In the genomic region with DNA sequence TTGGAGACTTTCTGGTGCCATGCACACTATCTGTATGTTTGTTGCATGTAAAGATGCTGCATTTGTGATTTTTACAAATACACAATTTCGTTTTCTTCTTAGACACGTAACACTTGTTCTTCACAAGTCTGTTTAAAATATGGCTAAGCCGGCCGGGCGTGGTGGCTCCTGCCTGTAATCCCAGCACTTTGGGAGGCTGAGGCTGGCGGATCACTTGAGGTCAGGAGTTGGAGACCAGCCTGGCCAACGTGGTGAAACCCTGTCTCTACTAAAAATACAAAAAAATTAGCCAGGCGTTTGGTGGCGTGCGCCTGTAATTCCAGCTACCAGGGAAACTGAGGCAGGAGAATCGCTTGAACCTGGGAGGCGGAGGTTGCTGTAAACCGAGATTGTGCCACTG, we compare ENCODE assay signal across 8 cellular contexts. TPM values are rescaled to one million over a fixed set of nuclear protein-coding genes. Genes with fewer than 3 reads are reported as not detected.
DNase-seq lines count a peak whose midpoint lies in the region; ATAC-seq, FAIRE-seq and TF ChIP-seq lines count a peak whose summit lies in the region.
"Not testable (repeated sequence)": the region's sequence is repeated elsewhere in the genome, so short reads cannot be mapped to it uniquely, and the experiment has no call there.

No MANE protein-coding gene starts in this region.

- not testable (repeated sequence) for TF ChIP-seq EP300 in A549 (IDR thresholded peaks at IDR 0.05)

- H3K4me1 ChIP-seq in A549; H9 (ENCODE audit: insufficient read depth, low read length); Panc1 (ENCODE audit: control insufficient read depth, insufficient read depth, low read length); left ventricle myocardium inferior; muscle layer of duodenum (ENCODE audit: control insufficient read depth in 1 of 2, insufficient read depth in 2 of 2, low read length in 2 of 2); skeletal muscle satellite cell (ENCODE audit: control insufficient read depth, insufficient read depth, low read length): not testable (repeated sequence)

- POLR2A ChIA-PET in A549 (lab: Yijun Ruan, JAX) (interaction anchor here (0.6 to 1.9 kb wide), 6 partner anchors 8 to 1382 kb away, joined by 5 to 21 read pairs (median 14); partner anchors contain the start of genes C17orf58 and KPNA2), Panc1 (lab: Charles Lee) (interaction anchor here (0.6 kb wide), 1 partner anchor 19 kb away, joined by 3 read pairs; no protein-coding TSS in a partner anchor)

- H3K27ac ChIP-seq in A549 (peak overlapping the region; percentile 84 to 87), H9 (ENCODE audit: insufficient read length, low read depth, low read length) (peak overlapping the region; percentile 73), Panc1 (ENCODE audit: low read length) (peak overlapping the region; percentile 79), left ventricle myocardium inferior (replicated peaks) (peak overlapping the region; percentile 94), muscle layer of duodenum (ENCODE audit: low read length) (peak overlapping the region; percentile 77)

- not testable (repeated sequence) for H3K79me1 ChIP-seq in H9 (ENCODE audit: insufficient read depth, low read depth, low read length, poor library complexity, severe bottlenecking)

- not testable (repeated sequence) for H3K36me3 ChIP-seq in Panc1 (ENCODE audit: control insufficient read depth, insufficient read depth, low read length); left ventricle myocardium inferior; muscle layer of duodenum (ENCODE audit: control insufficient read depth in 1 of 2, insufficient read depth in 2 of 2, low read length in 2 of 2); skeletal muscle satellite cell (ENCODE audit: insufficient read depth, low read length)

- not testable (repeated sequence) for H3K18ac ChIP-seq in H9 (ENCODE audit: insufficient read length, low read depth, low read length)

- H3K4me2 ChIP-seq in A549 (peak overlapping the region; percentile 75), H9 (ENCODE audit: insufficient read depth, insufficient read length, low read length) (peak overlapping the region; percentile 88), skeletal muscle satellite cell (ENCODE audit: low read length) (peak overlapping the region; percentile 88)

- not testable (repeated sequence) for FAIRE-seq in A549 (lab: Jason Lieb, UNC)

- not testable (repeated sequence) for H2AK5ac ChIP-seq in H9 (ENCODE audit: insufficient read length, low read length)

- in situ Hi-C loops in Panc1 (cut with HindIII; ENCODE audit: low pct_unique_long_range_greater_than_20kb, low sequenced_read_pairs): not testable (repeated sequence)

- not testable (repeated sequence) for H3T11ph ChIP-seq in H9 (ENCODE audit: low read length)

- H4K5ac ChIP-seq in H9 (ENCODE audit: insufficient read length, low read depth, low read length): not testable (repeated sequence)

- not testable (repeated sequence) for H2BK20ac ChIP-seq in H9 (ENCODE audit: low read depth, low read length, poor library complexity, severe bottlenecking)

- H4K91ac ChIP-seq in H9 (ENCODE audit: insufficient read length, low read depth, low read length): not testable (repeated sequence)

- H3K56ac ChIP-seq in H9 (ENCODE audit: insufficient read length, low read depth, low read length): not testable (repeated sequence)

- H3K27me3 ChIP-seq in H9 (ENCODE audit: insufficient read depth, low read length); Panc1 (ENCODE audit: control insufficient read depth, insufficient read depth, low read length); left ventricle myocardium inferior (ENCODE audit: low read depth); muscle layer of duodenum (ENCODE audit: low read depth, low read length); skeletal muscle satellite cell (ENCODE audit: control insufficient read depth, insufficient read depth, low read length): not testable (repeated sequence)

- CTCF ChIA-PET in A549 (lab: Yijun Ruan, JAX): interaction anchor here (1.3 to 1.9 kb wide), 7 partner anchors 9 to 59 kb away, joined by 3 to 12 read pairs (median 8); no protein-coding TSS in a partner anchor
- CTCF ChIA-PET in Panc1 (lab: Charles Lee): not testable (repeated sequence)

- H4K8ac ChIP-seq in H9 (replicated peaks; ENCODE audit: insufficient read length, low read depth, low read length): not testable (repeated sequence)

- H3K4ac ChIP-seq in H9 (ENCODE audit: low read depth, low read length): not testable (repeated sequence)

- TF ChIP-seq POLR2A in A549 (IDR thresholded peaks at IDR 0.05; ENCODE audit: low read length): not testable (repeated sequence)

- not testable (repeated sequence) for H3K14ac ChIP-seq in H9 (ENCODE audit: insufficient read depth, low read length)

- 81% methylated on average over 13 of the region's 13 CpGs for WGBS in A549 (ENCODE audit: missing lambda C conversion rate)
- WGBS in H9 (ENCODE audit: extremely low coverage, insufficient read length, low lambda C conversion rate): no CpG with 5 or more reads among the region's 13 CpGs

- H2BK12ac ChIP-seq in H9 (ENCODE audit: insufficient read length, low read depth, low read length): not testable (repeated sequence)

- H3K36me3 Mint-ChIP-seq in H9 (ENCODE audit: insufficient read depth in 1 of 3, low read depth in 3 of 3); activated T-cell treated with anti-CD3 and anti-CD28 coated beads, Interleukin-2, amount 50 U/mL, for 72 hours (ENCODE audit: insufficient read depth in 2 of 2): not testable (repeated sequence)
- peaks cover 24% of the 10 kb centered on the region for H3K36me3 Mint-ChIP-seq in central memory CD8-positive, alpha-beta T cell (ENCODE audit: insufficient read depth)

- H3K4me1 Mint-ChIP-seq in H9: peaks cover 11 to 16% of the 10 kb centered on the region in 2 experiments
- peaks cover 17% of the 10 kb centered on the region for H3K4me1 Mint-ChIP-seq in activated T-cell treated with anti-CD3 and anti-CD28 coated beads, Interleukin-2, amount 50 U/mL, for 72 hours (ENCODE audit: low read depth)
- H3K4me1 Mint-ChIP-seq in central memory CD8-positive, alpha-beta T cell: peaks cover 14% of the 10 kb centered on the region

- not testable (repeated sequence) for BruUV-seq in Panc1 (replicated peaks; lab: Mats Ljungman, UMichigan)

- DNase-seq in A549 (ENCODE audit: low read depth in 1 of 2, low spot score in 1 of 2); H9; Panc1 (ENCODE audit: low read depth, low spot score); activated T-cell treated with anti-CD3 and anti-CD28 coated beads, Interleukin-2, amount 50 U/mL, for 72 hours; central memory CD8-positive, alpha-beta T cell (ENCODE audit: low spot score in 2 of 2); left ventricle myocardium inferior: not testable (repeated sequence)

- H2AFZ ChIP-seq in H9 (ENCODE audit: low read length): not testable (repeated sequence)

- H3K4me3 ChIP-seq in A549: peak overlapping the region; percentile 48
- peak overlapping the region; percentile 55 to 78 for H3K4me3 ChIP-seq in Panc1 (ENCODE audit: low read depth in 2 of 2, low read length in 2 of 2)
- H3K4me3 ChIP-seq in left ventricle myocardium inferior: peak overlapping the region; percentile 73
- H3K4me3 ChIP-seq in muscle layer of duodenum (ENCODE audit: low read depth in 1 of 2, low read length in 2 of 2): peak overlapping the region; percentile 71 to 75
- peak overlapping the region; percentile 73 for H3K4me3 ChIP-seq in skeletal muscle satellite cell (ENCODE audit: low read length)

- not testable (repeated sequence) for H3K23ac ChIP-seq in H9 (ENCODE audit: insufficient read length, low read depth, low read length)

- H2BK5ac ChIP-seq in H9 (ENCODE audit: insufficient read length, low read length): not testable (repeated sequence)

- H3K4me3 Mint-ChIP-seq in H9: peak overlapping the region; percentile 78 to 84
- H3K4me3 Mint-ChIP-seq in activated T-cell treated with anti-CD3 and anti-CD28 coated beads, Interleukin-2, amount 50 U/mL, for 72 hours: peak overlapping the region; percentile 88 to 95
- peak overlapping the region; percentile 86 for H3K4me3 Mint-ChIP-seq in central memory CD8-positive, alpha-beta T cell

- peak overlapping the region; percentile 78 to 98 (median 90); a peak in 5 of 7 replicates for H3K27ac Mint-ChIP-seq in H9
- H3K27ac Mint-ChIP-seq in activated T-cell treated with anti-CD3 and anti-CD28 coated beads, Interleukin-2, amount 50 U/mL, for 72 hours: peak overlapping the region; percentile 99
- peak overlapping the region; percentile 99 for H3K27ac Mint-ChIP-seq in central memory CD8-positive, alpha-beta T cell (ENCODE audit: low read depth)

- TF ChIP-seq RAD21 in A549 (conservative IDR thresholded peaks at IDR 0.05 in 1 of 2, IDR thresholded peaks at IDR 0.05 in 1 of 2): not testable (repeated sequence)

- not testable (repeated sequence) for H2BK120ac ChIP-seq in H9 (ENCODE audit: low read depth, low read length, poor library complexity, severe bottlenecking)

- H3K9me3 ChIP-seq in A549; H9 (ENCODE audit: control insufficient read depth, low read depth, low read length); Panc1 (ENCODE audit: control insufficient read depth, insufficient read depth, low read depth, low read length); left ventricle myocardium inferior (replicated peaks); muscle layer of duodenum (ENCODE audit: control insufficient read depth in 1 of 2, low read length in 2 of 2); skeletal muscle satellite cell (replicated peaks; ENCODE audit: low read length): not testable (repeated sequence)

- H3K9me3 Mint-ChIP-seq in H9; activated T-cell treated with anti-CD3 and anti-CD28 coated beads, Interleukin-2, amount 50 U/mL, for 72 hours; central memory CD8-positive, alpha-beta T cell: not testable (repeated sequence)

- intact Hi-C loops in Panc1 (cut with micrococcal nuclease; ENCODE audit: unreplicated experiment); left ventricle myocardium inferior (cut with micrococcal nuclease): not testable (repeated sequence)

- peak overlapping the region; percentile 86 for H3K9ac ChIP-seq in H9 (ENCODE audit: extremely low read depth, insufficient read length, low read length)
- H3K9ac ChIP-seq in skeletal muscle satellite cell (ENCODE audit: low read depth, low read length): peak overlapping the region; percentile 80

- not testable (repeated sequence) for H4K20me1 ChIP-seq in H9 (ENCODE audit: control insufficient read depth, insufficient read depth, insufficient read length)

- not testable (repeated sequence) for TF ChIP-seq CTCF in A549 (IDR thresholded peaks at IDR 0.05); H9 (conservative IDR thresholded peaks at IDR 0.05); Panc1 (IDR thresholded peaks at IDR 0.05); left ventricle myocardium inferior (IDR thresholded peaks at IDR 0.05; ENCODE audit: borderline replicate concordance)

- not testable (repeated sequence) for ATAC-seq in A549; Panc1; activated T-cell treated with anti-CD3 and anti-CD28 coated beads, Interleukin-2, amount 50 U/mL, for 72 hours (replicated peaks in 1 of 2); central memory CD8-positive, alpha-beta T cell (replicated peaks; ENCODE audit: extremely low read depth, poor library complexity, severe bottlenecking)

- not testable (repeated sequence) for H3K23me2 ChIP-seq in H9 (ENCODE audit: insufficient read length, low read depth, low read length, poor library complexity, severe bottlenecking)

- not testable (repeated sequence) for H3K79me2 ChIP-seq in H9 (ENCODE audit: insufficient read depth, low read length)

- H3K27me3 Mint-ChIP-seq in H9 (ENCODE audit: low read depth); activated T-cell treated with anti-CD3 and anti-CD28 coated beads, Interleukin-2, amount 50 U/mL, for 72 hours (ENCODE audit: low read depth): not testable (repeated sequence)
- H3K27me3 Mint-ChIP-seq in central memory CD8-positive, alpha-beta T cell: peaks cover 10% of the 10 kb centered on the region

- H2BK15ac ChIP-seq in H9 (ENCODE audit: low read depth, low read length): not testable (repeated sequence)

RNA-seq across cellular contexts. Expression of gene KPNA2, which starts 14.7 kb away (rescaled TPM):
- polyA plus RNA-seq in A549 (2011; rRNA removed) (382 and 429 TPM in 2 replicates), A549 (2017; fragmentation: RNase III; extraction: RNeasy Plus Mini Kit Qiagen cat#74134 plus additional on column Dnase treatment) (614 to 826 TPM (median 700 TPM) in 3 replicates)
- 307 and 329 TPM in 2 replicates for polyA plus RNA-seq in A549 (2012; cell fraction: cytosol; rRNA removed)
- polyA plus RNA-seq in A549 (2012; cell fraction: nucleus; rRNA removed): 276 and 345 TPM in 2 replicates
- polyA minus RNA-seq in A549 (2011; rRNA and poly(A)+ RNA removed): 495 and 508 TPM in 2 replicates
- total RNA-seq in H9 (2021) (432 and 437 TPM in 2 replicates), Panc1 (2021; ENCODE audit: unreplicated experiment) (177 TPM), left ventricle myocardium inferior (19.2 TPM)
- polyA plus RNA-seq in Panc1 (2012; ENCODE audit: insufficient read length): 102 TPM
- total RNA-seq in activated T-cell treated with anti-CD3 and anti-CD28 coated beads, Interleukin-2, amount 50 U/mL, for 72 hours: 100 to 1,000 TPM; 193 to 201 TPM
- 111 and 169 TPM in 2 replicates for total RNA-seq in skeletal muscle satellite cell (2012; rRNA removed)

RNA-seq across cellular contexts. Expression of gene C17orf58, which starts 24.5 kb away (rescaled TPM):
- polyA plus RNA-seq in A549 (2011; rRNA removed) (18.4 and 20.0 TPM in 2 replicates), A549 (2017; fragmentation: RNase III; extraction: RNeasy Plus Mini Kit Qiagen cat#74134 plus additional on column Dnase treatment) (9.6 to 11.2 TPM (median 9.9 TPM) in 3 replicates)
- polyA plus RNA-seq in A549 (2012; cell fraction: cytosol; rRNA removed): 18.1 and 22.4 TPM in 2 replicates
- polyA plus RNA-seq in A549 (2012; cell fraction: nucleus; rRNA removed): 7.9 and 8.5 TPM in 2 replicates
- 8.9 and 10.0 TPM in 2 replicates for polyA minus RNA-seq in A549 (2011; rRNA and poly(A)+ RNA removed)
- total RNA-seq in H9 (2021) (11.0 and 12.3 TPM in 2 replicates), Panc1 (2021; ENCODE audit: unreplicated experiment) (15.6 TPM), left ventricle myocardium inferior (6.6 TPM)
- 10.3 TPM for polyA plus RNA-seq in Panc1 (2012; ENCODE audit: insufficient read length)
- total RNA-seq in activated T-cell treated with anti-CD3 and anti-CD28 coated beads, Interleukin-2, amount 50 U/mL, for 72 hours: 10 to 100 TPM; 16.2 to 24.8 TPM
- 12.2 and 14.9 TPM in 2 replicates for total RNA-seq in skeletal muscle satellite cell (2012; rRNA removed)
